Comparison of ENCODE assay signal across 8 cellular contexts in the genomic region with DNA sequence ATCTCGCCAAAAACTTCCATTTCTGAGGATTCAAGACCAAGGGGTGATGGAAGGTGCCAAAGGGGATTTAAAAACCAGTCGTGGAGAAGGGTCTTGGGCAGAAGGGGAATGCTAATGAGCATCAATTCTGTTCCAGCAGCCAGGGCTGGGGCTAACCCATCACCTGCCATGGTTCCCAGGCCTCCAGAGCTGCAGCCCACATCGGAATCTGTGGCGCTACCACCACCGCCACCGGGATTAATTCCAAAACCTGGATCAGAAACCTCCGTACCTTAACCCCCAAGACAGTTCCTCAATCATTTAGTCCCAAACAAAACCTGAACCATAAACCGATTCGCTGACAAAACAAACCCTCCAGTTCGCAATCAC. TPM values are rescaled to one million over a fixed set of nuclear protein-coding genes. Genes with fewer than 3 reads are reported as not detected.
A peak's percentile ranks its signal among the peaks of the same experiment; 100 is the strongest.
DNase-seq lines count a peak whose midpoint lies in the region; ATAC-seq and TF ChIP-seq lines count a peak whose summit lies in the region.

No MANE protein-coding gene starts in this region.

- no peaks in the 10 kb centered on the region for H4K20me1 ChIP-seq in SK-N-SH (ENCODE audit: insufficient read depth)

- TF ChIP-seq CTCF in SK-N-SH (IDR thresholded peaks at IDR 0.05) = no peak
- TF ChIP-seq CTCF in fibroblast of the aortic adventitia (IDR thresholded peaks at IDR 0.05; ENCODE audit: insufficient read depth, low read length) = no peak
- TF ChIP-seq CTCF in neutrophil (IDR thresholded peaks at IDR 0.05) = no peak

- H3K36me3 Mint-ChIP-seq in activated CD4-positive, alpha-beta T cell treated with anti-CD3 and anti-CD28 coated beads, Interleukin-2, amount 10 ng/mL, durations not matched to agents 7 days and 5 days (ENCODE audit: low read depth) = peaks cover 62% of the 10 kb centered on the region

- peaks cover 10% of the 10 kb centered on the region; the same call in 1 of the 2 replicates for H3K9me3 ChIP-seq in SK-N-SH
- peaks cover 4% of the 10 kb centered on the region for H3K9me3 ChIP-seq in neutrophil

- H3K27ac ChIP-seq in SK-N-SH (ENCODE audit: low read depth in 2 of 2, low read length in 1 of 2) = peak overlapping the region; percentile 21 to 82; a peak in 2 of 4 replicates
- H3K27ac ChIP-seq in neutrophil = peak overlapping the region; percentile 77

- H3F3A ChIP-seq in SK-N-SH (replicated peaks; ENCODE audit: insufficient read depth) = no peaks in the 10 kb centered on the region

- peak overlapping the region; percentile 99 for H3K27ac Mint-ChIP-seq in activated CD4-positive, alpha-beta T cell treated with anti-CD3 and anti-CD28 coated beads, Interleukin-2, amount 10 ng/mL, durations not matched to agents 7 days and 5 days

- TF ChIP-seq EP300 in SK-N-SH (IDR thresholded peaks at IDR 0.05; ENCODE audit: borderline replicate concordance in 1 of 2, low read depth in 1 of 2, low read length in 1 of 2) = no peak

- peaks cover 3 to 16% of the 10 kb centered on the region in 2 experiments for H3K36me3 ChIP-seq in SK-N-SH (replicated peaks in 1 of 2; ENCODE audit: control insufficient read depth in 1 of 2, insufficient read depth in 2 of 2, low read length in 1 of 2)
- H3K36me3 ChIP-seq in neutrophil = peaks cover under 1% of the 10 kb centered on the region

- CTCF ChIA-PET in activated CD4-positive, alpha-beta T cell treated with anti-CD3 and anti-CD28 coated beads, Interleukin-2, amount 10 ng/mL, durations not matched to agents 7 days and 5 days (lab: Charles Lee) = no interaction called here
- CTCF ChIA-PET in SK-N-SH (lab: Yijun Ruan, JAX) = interaction anchor here (1.3 kb wide), 1 partner anchor 13 kb away, joined by 3 read pairs; no protein-coding TSS in a partner anchor

- H3K27me3 Mint-ChIP-seq in activated CD4-positive, alpha-beta T cell treated with anti-CD3 and anti-CD28 coated beads, Interleukin-2, amount 10 ng/mL, durations not matched to agents 7 days and 5 days = no peaks in the 10 kb centered on the region

- H3K9me2 ChIP-seq in SK-N-SH = no peaks in the 10 kb centered on the region

- peak overlapping the region; percentile 70 for H3K4me2 ChIP-seq in SK-N-SH

- H3K79me2 ChIP-seq in SK-N-SH (ENCODE audit: insufficient read depth) = peaks cover 26% of the 10 kb centered on the region; the same call in 1 of the 2 replicates

- peak overlapping the region; percentile 96 for H3K4me3 Mint-ChIP-seq in activated CD4-positive, alpha-beta T cell treated with anti-CD3 and anti-CD28 coated beads, Interleukin-2, amount 10 ng/mL, durations not matched to agents 7 days and 5 days

- ATAC-seq in GM21576 (IDR thresholded peaks at IDR 0.05; ENCODE audit: unreplicated experiment) (no peak), GM18867 (IDR thresholded peaks at IDR 0.05; ENCODE audit: unreplicated experiment) (no peak)

- peak overlapping the region; percentile 97 for H2AFZ ChIP-seq in SK-N-SH (ENCODE audit: low read depth)

- no peak for TF ChIP-seq RAD21 in SK-N-SH (IDR thresholded peaks at IDR 0.05; ENCODE audit: low read length)

- H3K9me3 Mint-ChIP-seq in activated CD4-positive, alpha-beta T cell treated with anti-CD3 and anti-CD28 coated beads, Interleukin-2, amount 10 ng/mL, durations not matched to agents 7 days and 5 days = peaks cover 37% of the 10 kb centered on the region

- H3K27me3 ChIP-seq in SK-N-SH (ENCODE audit: insufficient read depth) (no peaks in the 10 kb centered on the region), neutrophil (no peaks in the 10 kb centered on the region)

- DNase-seq in activated CD4-positive, alpha-beta T cell treated with anti-CD3 and anti-CD28 coated beads, Interleukin-2, amount 10 ng/mL, durations not matched to agents 7 days and 5 days = no peak
- DNase-seq in activated CD4-positive, alpha-beta T cell treated with anti-CD3 and anti-CD28 coated beads, Interleukin-2, amount 50 U/mL, for 4 hours = no peak
- DNase-seq in SK-N-SH (peak; percentile 38), fibroblast of the aortic adventitia (ENCODE audit: low read depth) (peak; percentile 7)
- no peak for DNase-seq in activated CD4-positive, CD25-positive, alpha-beta regulatory T cell (lab: John Stamatoyannopoulos, UW)

- peaks cover 20% of the 10 kb centered on the region for H3K4me1 Mint-ChIP-seq in activated CD4-positive, alpha-beta T cell treated with anti-CD3 and anti-CD28 coated beads, Interleukin-2, amount 10 ng/mL, durations not matched to agents 7 days and 5 days

- H3K4me3 ChIP-seq in SK-N-SH (ENCODE audit: low read depth in 2 of 2, low read length in 1 of 2) (peak overlapping the region; percentile 76 to 84), fibroblast of the aortic adventitia (ENCODE audit: low read depth, low read length) (peak overlapping the region; percentile 98), neutrophil (ENCODE audit: low read depth in 1 of 2, low read length in 1 of 2) (peak overlapping the region; percentile 79 to 96)

- H3K4me1 ChIP-seq in SK-N-SH (ENCODE audit: control insufficient read depth in 1 of 2, insufficient read depth in 2 of 2, low read depth in 1 of 2, low read length in 1 of 2) (peaks cover 0 to 5% of the 10 kb centered on the region in 2 experiments; a peak in 1 of 4 replicates), neutrophil (ENCODE audit: control insufficient read depth in 1 of 2, insufficient read depth in 1 of 2, low read depth in 1 of 2, low read length in 1 of 2) (peaks cover 13% of the 10 kb centered on the region in 2 experiments)

- POLR2A ChIA-PET in activated CD4-positive, alpha-beta T cell treated with anti-CD3 and anti-CD28 coated beads, Interleukin-2, amount 10 ng/mL, durations not matched to agents 7 days and 5 days (lab: Charles Lee) = no interaction called here
- POLR2A ChIA-PET in SK-N-SH (lab: Yijun Ruan, JAX) = interaction anchor here (1.5 kb wide), 1 partner anchor 21 kb away, joined by 5 read pairs; a partner anchor contains a TSS

- WGBS in SK-N-SH (ENCODE audit: low lambda C conversion rate) = 18% methylated on average over 10 of the region's 10 CpGs

- H3K9ac ChIP-seq in SK-N-SH = peak overlapping the region; percentile 66

TF ChIP-seq in SK-N-SH, 30 proteins besides CTCF, POLR2A, EP300 and RAD21 (continues in another document):
- TF ChIP-seq FOSL2 (IDR thresholded peaks at IDR 0.05; ENCODE audit: borderline replicate concordance, low read depth) (no peak), MEF2A (IDR thresholded peaks at IDR 0.05; ENCODE audit: borderline replicate concordance, low read depth) (no peak), TEAD4 (IDR thresholded peaks at IDR 0.05; ENCODE audit: borderline replicate concordance, insufficient read depth) (no peak), YY1 (IDR thresholded peaks at IDR 0.05; ENCODE audit: low read depth) (no peak), RCOR1 (IDR thresholded peaks at IDR 0.05; ENCODE audit: low read length) (no peak), NFIC (IDR thresholded peaks at IDR 0.05; ENCODE audit: borderline replicate concordance) (no peak), GABPA (IDR thresholded peaks at IDR 0.05; ENCODE audit: low read depth) (no peak), JUND (IDR thresholded peaks at IDR 0.05) (no peak), NRF1 (IDR thresholded peaks at IDR 0.05; ENCODE audit: low read depth, low read length) (no peak), POLR2AphosphoS5 (IDR thresholded peaks at IDR 0.05; ENCODE audit: low read depth, low read length) (no peak), SMC3 (IDR thresholded peaks at IDR 0.05; ENCODE audit: low read depth, low read length) (no peak), CHD2 (IDR thresholded peaks at IDR 0.05; ENCODE audit: low read length, partially characterized antibody) (no peak), FOXM1 (IDR thresholded peaks at IDR 0.05; ENCODE audit: low read depth) (no peak), ELF1 (IDR thresholded peaks at IDR 0.05) (no peak), GATA2 (CRISPR knock-in tag; IDR thresholded peaks at IDR 0.05) (no peak)
- TF ChIP-seq, protein P1, sequence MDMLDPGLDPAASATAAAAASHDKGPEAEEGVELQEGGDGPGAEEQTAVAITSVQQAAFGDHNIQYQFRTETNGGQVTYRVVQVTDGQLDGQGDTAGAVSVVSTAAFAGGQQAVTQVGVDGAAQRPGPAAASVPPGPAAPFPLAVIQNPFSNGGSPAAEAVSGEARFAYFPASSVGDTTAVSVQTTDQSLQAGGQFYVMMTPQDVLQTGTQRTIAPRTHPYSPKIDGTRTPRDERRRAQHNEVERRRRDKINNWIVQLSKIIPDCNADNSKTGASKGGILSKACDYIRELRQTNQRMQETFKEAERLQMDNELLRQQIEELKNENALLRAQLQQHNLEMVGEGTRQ (IDR thresholded peaks at IDR 0.05; ENCODE audit: borderline replicate concordance, low read depth, low read length) = no peak

RNA-seq across cellular contexts. Expression of a gene that starts 0.6 kb away (rescaled TPM):
- total RNA-seq in activated CD4-positive, alpha-beta T cell treated with anti-CD3 and anti-CD28 coated beads, Interleukin-2, amount 10 ng/mL, durations not matched to agents 7 days and 5 days = 10 to 100 TPM; 10.5 to 11.7 TPM
- polyA plus RNA-seq in SK-N-SH (2012; rRNA removed) = 1.6 and 3.0 TPM in 2 replicates
- polyA plus RNA-seq in SK-N-SH (2012; cell fraction: cytosol; rRNA removed) = 2.3 and 2.4 TPM in 2 replicates
- 2.7 and 4.2 TPM in 2 replicates for polyA plus RNA-seq in SK-N-SH (2012; cell fraction: nucleus; rRNA removed)
- 8.8 and 10.8 TPM in 2 replicates for total RNA-seq in fibroblast of the aortic adventitia (ENCODE audit: low replicate concordance)

RNA-seq across cellular contexts. Expression of a gene that starts 20.8 kb away (rescaled TPM):
- total RNA-seq in activated CD4-positive, alpha-beta T cell treated with anti-CD3 and anti-CD28 coated beads, Interleukin-2, amount 10 ng/mL, durations not matched to agents 7 days and 5 days = 1 to 10 TPM; 9.0 to 9.9 TPM
- 2.8 and 3.6 TPM in 2 replicates for polyA plus RNA-seq in SK-N-SH (2012; rRNA removed)
- polyA plus RNA-seq in SK-N-SH (2012; cell fraction: cytosol; rRNA removed) = 4.1 and 4.2 TPM in 2 replicates
- polyA plus RNA-seq in SK-N-SH (2012; cell fraction: nucleus; rRNA removed) = 1.7 and 3.5 TPM in 2 replicates
- total RNA-seq in fibroblast of the aortic adventitia (ENCODE audit: low replicate concordance) = 4.3 and 9.9 TPM in 2 replicates

RNA-seq across cellular contexts. Expression of a gene that starts 20.8 kb away (rescaled TPM):
- total RNA-seq in activated CD4-positive, alpha-beta T cell treated with anti-CD3 and anti-CD28 coated beads, Interleukin-2, amount 10 ng/mL, durations not matched to agents 7 days and 5 days = 10 to 100 TPM; 15.5 to 17.8 TPM
- 3.4 and 4.1 TPM in 2 replicates for polyA plus RNA-seq in SK-N-SH (2012; rRNA removed)
- 4.2 and 4.3 TPM in 2 replicates for polyA plus RNA-seq in SK-N-SH (2012; cell fraction: cytosol; rRNA removed)
- 3.6 and 7.1 TPM in 2 replicates for polyA plus RNA-seq in SK-N-SH (2012; cell fraction: nucleus; rRNA removed)
- total RNA-seq in fibroblast of the aortic adventitia (ENCODE audit: low replicate concordance) = 9.1 and 14.6 TPM in 2 replicates

RNA-seq across cellular contexts. Expression of a gene that starts 41.2 kb away (rescaled TPM):
- total RNA-seq in activated CD4-positive, alpha-beta T cell treated with anti-CD3 and anti-CD28 coated beads, Interleukin-2, amount 10 ng/mL, durations not matched to agents 7 days and 5 days = 10 to 100 TPM; 11.9 to 12.6 TPM
- 2.9 and 3.9 TPM in 2 replicates for polyA plus RNA-seq in SK-N-SH (2012; rRNA removed)
- polyA plus RNA-seq in SK-N-SH (2012; cell fraction: cytosol; rRNA removed) = 1.6 and 1.7 TPM in 2 replicates
- 12.1 and 17.4 TPM in 2 replicates for polyA plus RNA-seq in SK-N-SH (2012; cell fraction: nucleus; rRNA removed)
- 7.9 and 9.7 TPM in 2 replicates for total RNA-seq in fibroblast of the aortic adventitia (ENCODE audit: low replicate concordance)

Comparison
In these comparisons a context has a peak if more than half of its experiments do, and no peak if none do; other contexts are left out.
1. DNase-seq: peak in SK-N-SH (single experiment) and fibroblast of the aortic adventitia (single experiment); none in activated CD4-positive, alpha-beta T cell treated with anti-CD3 and anti-CD28 coated beads, Interleukin-2, amount 10 ng/mL, durations not matched to agents 7 days and 5 days (single experiment), activated CD4-positive, alpha-beta T cell treated with anti-CD3 and anti-CD28 coated beads, Interleukin-2, amount 50 U/mL, for 4 hours (0 of 2) and activated CD4-positive, CD25-positive, alpha-beta regulatory T cell (0 of 4).
2. Peak in every context shown above with its lines, with median percentiles within 50 percentile points of each other: H3K4me3 ChIP-seq.